Comparison of ENCODE assay signal across 12 cellular contexts in the genomic region with DNA sequence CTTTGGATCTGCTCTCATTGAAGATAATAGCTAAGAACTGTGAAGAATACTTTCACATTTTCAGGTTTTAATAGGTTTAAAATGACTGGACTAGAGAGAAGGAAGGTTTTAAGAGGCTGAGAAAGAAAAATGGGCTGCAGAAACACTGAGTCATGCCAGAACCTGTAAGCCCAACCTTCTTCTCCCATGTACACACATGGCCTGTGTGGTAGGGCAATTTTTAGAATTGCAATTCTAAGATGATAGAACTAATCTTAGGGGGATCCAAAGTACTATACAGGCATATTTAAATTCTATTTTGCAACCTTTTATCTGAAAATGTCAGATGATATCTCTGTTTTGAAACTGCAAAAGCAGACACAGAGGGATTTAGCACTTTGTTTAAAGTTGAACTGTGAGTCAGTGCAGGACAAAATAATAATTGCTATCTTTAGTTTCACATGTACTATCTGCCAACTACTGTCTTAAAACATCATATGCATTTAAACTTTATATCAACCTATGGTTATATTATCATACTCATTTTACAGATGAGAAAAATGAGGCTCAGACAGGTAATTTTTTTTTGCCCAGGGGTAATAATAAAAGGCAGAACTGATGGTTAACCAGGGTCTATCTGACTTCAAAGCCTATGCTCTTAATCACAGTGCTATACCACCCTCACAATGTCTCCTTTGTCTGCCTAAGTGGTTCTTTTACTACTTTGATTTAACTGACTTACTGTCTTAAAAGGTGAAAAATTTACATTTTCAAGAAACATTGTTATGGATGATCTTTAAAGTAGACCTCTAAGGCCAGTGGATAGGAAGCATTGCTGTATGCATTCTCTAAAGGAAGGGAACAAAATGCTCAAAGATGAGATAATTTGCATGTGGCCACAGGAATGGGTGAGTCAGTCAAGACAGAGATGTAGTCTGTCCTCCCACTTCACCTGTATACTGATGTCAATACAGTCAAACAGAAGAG. TPM values are rescaled to one million over a fixed set of nuclear protein-coding genes. Genes with fewer than 3 reads are reported as not detected.
DNase-seq lines count a peak whose midpoint lies in the region; ATAC-seq and TF ChIP-seq lines count a peak whose summit lies in the region.
"Had no signal": no experiment of that assay in that cellular context is flagged by ENCODE, and none has a peak within 500 bp of the region (broad histone marks: within the 10 kb centered on the region; RNA-seq: fewer than 3 reads in every experiment).

No MANE protein-coding gene starts in this region.

- TF ChIP-seq POLR2A in GM18505 (IDR thresholded peaks at IDR 0.05; ENCODE audit: borderline replicate concordance, extremely low read depth, insufficient read depth, insufficient read length) = no peak
- TF ChIP-seq POLR2A in thyroid gland (IDR thresholded peaks at IDR 0.05) = no peak
- no peak for TF ChIP-seq POLR2A in right lobe of liver (IDR thresholded peaks at IDR 0.05)

- H3K27me3 ChIP-seq in thyroid gland = no peaks in the 10 kb centered on the region
- H3K27me3 ChIP-seq in right lobe of liver = no peaks in the 10 kb centered on the region
- H3K27me3 ChIP-seq: tibial nerve had no signal

- no peak overlapping the region for H3K27ac ChIP-seq in thyroid gland
- no peak overlapping the region for H3K27ac ChIP-seq in right lobe of liver
- H3K27ac ChIP-seq: tibial nerve had no signal

- intact Hi-C loops in thyroid gland (cut with DNase I) = no loop called here
- intact Hi-C loops in right lobe of liver (cut with DNase I) = no loop called here

- DNase-seq in thyroid gland = no peak
- DNase-seq in right lobe of liver = no peak
- DNase-seq in foreskin fibroblast = no peak
- no peak for DNase-seq in hippocampal formation (lab: John Stamatoyannopoulos, UW)
- DNase-seq: Karpas-422 had no signal

- H3K4me3 ChIP-seq in thyroid gland (replicated peaks in 1 of 3) = no peak overlapping the region
- H3K4me3 ChIP-seq in right lobe of liver = no peak overlapping the region
- no peak overlapping the region for H3K4me3 ChIP-seq in foreskin fibroblast (ENCODE audit: low read depth in 1 of 2, low read length in 2 of 2)
- H3K4me3 ChIP-seq: tibial nerve had no signal

- H3K36me3 ChIP-seq in thyroid gland (no peaks in the 10 kb centered on the region), right lobe of liver (no peaks in the 10 kb centered on the region)
- H3K36me3 ChIP-seq: tibial nerve had no signal

- H3K9me3 ChIP-seq in thyroid gland (no peaks in the 10 kb centered on the region), right lobe of liver (no peaks in the 10 kb centered on the region)
- H3K9me3 ChIP-seq: tibial nerve had no signal

- H3K4me1 ChIP-seq in thyroid gland = no peaks in the 10 kb centered on the region
- no peaks in the 10 kb centered on the region for H3K4me1 ChIP-seq in right lobe of liver
- H3K4me1 ChIP-seq: tibial nerve had no signal

- TF ChIP-seq CTCF in thyroid gland (IDR thresholded peaks at IDR 0.05) = no peak
- no peak for TF ChIP-seq CTCF in right lobe of liver (IDR thresholded peaks at IDR 0.05)
- no peak for TF ChIP-seq CTCF in foreskin fibroblast (IDR thresholded peaks at IDR 0.05; ENCODE audit: low read depth, low read length)

- ATAC-seq in GM18505 (IDR thresholded peaks at IDR 0.05; ENCODE audit: unreplicated experiment) (peak; percentile 82), GM21717 (IDR thresholded peaks at IDR 0.05; ENCODE audit: unreplicated experiment) (peak; percentile 83), HG03558 (IDR thresholded peaks at IDR 0.05; ENCODE audit: extremely low read depth, unreplicated experiment) (peak; percentile 64), esophagus mucosa (peak; percentile 81), right lobe of liver (no peak)

RNA-seq across cellular contexts. Expression of gene TMPRSS11E, which starts 4.3 kb away (rescaled TPM):
- total RNA-seq in esophagus mucosa (120 TPM), thyroid gland (under 1 TPM in 1 of 4 donors, not detected in 3; 0.24 TPM), right lobe of liver (not detected)
- total RNA-seq: Daoy, posterior vena cava, tibial nerve had no signal

Comparison
In these comparisons a context has a peak if more than half of its experiments do, and no peak if none do; other contexts are left out.
1. ATAC-seq: peak in GM18505 (single experiment), GM21717 (single experiment), HG03558 (single experiment) and esophagus mucosa (single experiment); none in right lobe of liver (0 of 4).
2. RNA of gene TMPRSS11E, which starts 4.3 kb away (total RNA-seq): 120 TPM in esophagus mucosa (single experiment); 0.24 TPM in thyroid gland and not detected in right lobe of liver; every median in the first group is over 10 times any median in the second.